In genomic region chr3:171833775-171834460, GRCh38 we compare ENCODE assay signal across 8 cellular contexts. TPM values are rescaled to one million over a fixed set of nuclear protein-coding genes. Genes with fewer than 3 reads are reported as not detected.
DNase-seq lines count a peak whose midpoint lies in the region; ATAC-seq and TF ChIP-seq lines count a peak whose summit lies in the region.

No MANE protein-coding gene starts in this region.

- H3K4me3 ChIP-seq in heart right ventricle (no peak overlapping the region), suprapubic skin (no peak overlapping the region), MG63 (no peak overlapping the region)

- no peak for TF ChIP-seq POLR2A in suprapubic skin (IDR thresholded peaks at IDR 0.05)

- intact Hi-C loops in heart right ventricle (cut with DNase I): loop anchor here in 4 of 10 donors (2.0 to 10.0 kb wide), 10 partner anchors 23 to 501 kb away; partner anchors contain the start of genes FNDC3B (in 1 of the 4) and PLD1 (in 1 of the 4)

- WGBS in heart right ventricle, 2 donors: 47 to 64% methylated on average over 3 of the region's 3 CpGs
- WGBS in suprapubic skin: 49% methylated on average over 3 of the region's 3 CpGs

- DNase-seq in NCI-H2029 treated with DMSO at 0.1 percent for 48 hours (lab: John Stamatoyannopoulos, UW): peak; percentile 29
- DNase-seq in NCI-H2029 (lab: John Stamatoyannopoulos, UW): no peak
- DNase-seq in RPMI8226: peak; percentile 23
- DNase-seq in heart right ventricle: no peak
- DNase-seq in suprapubic skin (ENCODE audit: low spot score in 2 of 2): no peak
- DNase-seq in MG63: no peak

- H3K27ac ChIP-seq in heart right ventricle: peak overlapping the region in 8 of 10 donors; percentile 1 to 84 (median 62)
- H3K27ac ChIP-seq in suprapubic skin: no peak overlapping the region

- H3K36me3 ChIP-seq in heart right ventricle (no peaks in the 10 kb centered on the region), suprapubic skin (no peaks in the 10 kb centered on the region), MG63 (no peaks in the 10 kb centered on the region)

- H3K4me1 ChIP-seq in heart right ventricle (peaks cover 6 to 86% (median 62%) of the 10 kb centered on the region in 9 donors), suprapubic skin (peaks cover 26% of the 10 kb centered on the region)

- TF ChIP-seq CTCF in heart right ventricle (IDR thresholded peaks at IDR 0.05) (peak in 7 of 9 donors; percentile 9 to 60 (median 48)), suprapubic skin (IDR thresholded peaks at IDR 0.05) (peak; percentile 31 to 39)

- H3K27me3 ChIP-seq in heart right ventricle (no peaks in the 10 kb centered on the region), suprapubic skin (no peaks in the 10 kb centered on the region), MG63 (no peaks in the 10 kb centered on the region)

- H3K9me3 ChIP-seq in heart right ventricle (no peaks in the 10 kb centered on the region), suprapubic skin (no peaks in the 10 kb centered on the region), MG63 (no peaks in the 10 kb centered on the region)

- peak; percentile 62 for ATAC-seq in HG03175 (IDR thresholded peaks at IDR 0.05; ENCODE audit: unreplicated experiment)
- ATAC-seq in heart right ventricle: peak in 3 of 8 donors; percentile 9 to 39 (median 38)
- ATAC-seq in GM21381 (IDR thresholded peaks at IDR 0.05; ENCODE audit: unreplicated experiment): no peak

- no peak for TF ChIP-seq EP300 in suprapubic skin (IDR thresholded peaks at IDR 0.05)

RNA-seq across cellular contexts. Expression of gene TMEM212, which starts 9.2 kb away (rescaled TPM):
- not detected for total RNA-seq in heart right ventricle
- not detected for polyA plus RNA-seq in heart right ventricle
- total RNA-seq in suprapubic skin: not detected
- not detected in 2 replicates for total RNA-seq in MG63 (2014; rRNA removed; shearing (Covaris generic); ENCODE audit: low replicate concordance)

RNA-seq across cellular contexts. Expression of gene PLD1, which starts 23.6 kb away (rescaled TPM):
- total RNA-seq in heart right ventricle (10 to 100 TPM; 51.4 to 83.3 (median 67.1) TPM), suprapubic skin (10 to 100 TPM; 49.0 to 66.0 (median 55.1) TPM)
- 10 to 100 TPM; 10.5 to 13.3 TPM for polyA plus RNA-seq in heart right ventricle
- total RNA-seq in MG63 (2014; rRNA removed; shearing (Covaris generic); ENCODE audit: low replicate concordance): 2.8 and 3.2 TPM in 2 replicates

Comparison
In these comparisons a context has a peak if more than half of its experiments do, and no peak if none do; other contexts are left out.
1. DNase-seq: peak in NCI-H2029 treated with DMSO at 0.1 percent for 48 hours (single experiment) and RPMI8226 (single experiment); none in NCI-H2029 (single experiment), heart right ventricle (0 of 2), suprapubic skin (0 of 2) and MG63 (single experiment).
2. RNA of gene PLD1, which starts 23.6 kb away (total RNA-seq): 51.4 to 83.3 TPM in heart right ventricle and 49.0 to 66.0 TPM in suprapubic skin; 2.8 to 3.2 TPM in MG63; every median in the first group is over 10 times any median in the second.